ENCODE assay signal across 26 cellular contexts in the genomic region with DNA sequence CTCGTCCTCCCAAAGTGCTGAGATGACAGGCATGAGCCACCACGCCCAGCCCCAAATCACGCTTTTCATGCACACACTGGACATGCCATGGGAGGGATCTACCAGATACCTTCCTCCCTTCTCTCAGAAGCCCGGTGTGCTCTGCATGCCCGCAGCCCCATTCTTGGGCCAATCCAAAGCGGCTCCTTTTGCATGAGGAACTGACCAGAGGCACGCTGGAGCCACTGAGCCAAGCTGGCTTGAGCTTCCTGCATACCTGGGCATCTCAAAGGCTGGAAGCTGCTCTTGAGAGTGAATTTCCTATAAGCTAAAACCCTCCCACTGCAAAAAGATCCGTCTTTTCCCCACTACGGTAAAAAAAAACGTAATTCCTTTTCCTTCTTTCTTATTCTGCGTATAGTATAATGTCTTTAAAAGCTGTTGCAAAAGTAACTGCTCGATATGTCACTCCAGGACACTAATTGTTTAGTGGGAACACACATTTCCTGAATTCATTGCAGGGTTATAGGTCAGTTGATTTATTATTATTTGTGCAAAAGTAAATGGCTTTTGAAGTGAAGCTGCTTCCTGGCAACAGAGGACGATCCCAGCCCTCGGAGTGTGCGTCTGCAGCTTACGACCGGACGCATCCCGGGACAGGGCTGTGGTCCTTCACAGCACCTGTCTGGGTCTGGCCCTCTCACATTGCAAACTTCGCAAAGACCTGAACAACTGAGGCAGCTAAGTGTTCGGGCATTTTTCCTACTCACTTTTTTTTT.
DNase-seq lines count a peak whose midpoint lies in the region; ATAC-seq, FAIRE-seq and TF ChIP-seq lines count a peak whose summit lies in the region.
"Had no signal": no experiment of that assay in that cellular context is flagged by ENCODE, and none has a peak within 500 bp of the region (broad histone marks: within the 10 kb centered on the region; RNA-seq: fewer than 3 reads in every experiment).

No MANE protein-coding gene starts in this region.

- POLR2A ChIA-PET in CD4-positive, alpha-beta T cell (lab: Charles Lee) = no interaction called here

- no peaks in the 10 kb centered on the region for H3K27me3 ChIP-seq in body of pancreas
- H3K27me3 ChIP-seq in gastrocnemius medialis = peaks cover 0 to 3% (median 0%) of the 10 kb centered on the region in 3 donors
- no peaks in the 10 kb centered on the region for H3K27me3 ChIP-seq in CD4-positive, alpha-beta T cell (ENCODE audit: control insufficient read depth, insufficient read depth, low read length)
- H3K27me3 ChIP-seq: neural progenitor cell had no signal

- no peak for TF ChIP-seq CTCF in body of pancreas (IDR thresholded peaks at IDR 0.05)
- no peak for TF ChIP-seq CTCF in kidney (IDR thresholded peaks at IDR 0.05; ENCODE audit: borderline replicate concordance, extremely low read depth, insufficient read depth)
- no peak for TF ChIP-seq CTCF in gastrocnemius medialis (IDR thresholded peaks at IDR 0.05 in 4 of 5, conservative IDR thresholded peaks at IDR 0.05 in 1 of 5)
- no peak for TF ChIP-seq CTCF in osteocyte (IDR thresholded peaks at IDR 0.05)
- TF ChIP-seq CTCF in CD4-positive, alpha-beta T cell (IDR thresholded peaks at IDR 0.05) = no peak

- no peaks in the 10 kb centered on the region for H3K4me1 ChIP-seq in body of pancreas
- H3K4me1 ChIP-seq in kidney (ENCODE audit: control insufficient read depth in 1 of 2, insufficient read depth in 1 of 2, low read depth in 1 of 2, low read length in 2 of 2) = no peaks in the 10 kb centered on the region
- H3K4me1 ChIP-seq in gastrocnemius medialis = no peaks in the 10 kb centered on the region

- no peak overlapping the region for H3K9ac ChIP-seq in kidney (ENCODE audit: low read length in 2 of 2)
- H3K9ac ChIP-seq: neural progenitor cell had no signal

- no peak overlapping the region for H3K4me3 Mint-ChIP-seq in osteocyte (ENCODE audit: unreplicated experiment)
- no peak overlapping the region for H3K4me3 Mint-ChIP-seq in CD4-positive, alpha-beta T cell
- H3K4me3 Mint-ChIP-seq: activated naive CD4-positive, alpha-beta T cell treated with anti-CD3 and anti-CD28 coated beads, Interleukin-2, amount 10 ng/mL, durations not matched to agents 7 days and 5 days; dendritic cell treated with granulocyte-macrophage colony-stimulating factor and Interleukin-4, amounts not matched to agents 40 ng/mL and 50 ng/mL, for 4 days; neural progenitor cell had no signal

- H3K27ac Mint-ChIP-seq in osteocyte (ENCODE audit: unreplicated experiment) = no peak overlapping the region
- H3K27ac Mint-ChIP-seq in CD4-positive, alpha-beta T cell = no peak overlapping the region
- H3K27ac Mint-ChIP-seq: activated naive CD4-positive, alpha-beta T cell treated with anti-CD3 and anti-CD28 coated beads, Interleukin-2, amount 10 ng/mL, durations not matched to agents 7 days and 5 days; neural progenitor cell; progenitor cell of endocrine pancreas had no signal

- intact Hi-C loops in Right ventricle myocardium superior (cut with DNase I) (no loop called here), Right ventricle myocardium inferior (cut with DNase I) (no loop called here), body of pancreas (cut with DNase I) (no loop called here), kidney (cut with DNase I) (no loop called here), gastrocnemius medialis (cut with DNase I; ENCODE audit: low total_unique reads) (no loop called here)
- intact Hi-C loops in CD4-positive, alpha-beta T cell (cut with DNase I, micrococcal nuclease) = no loop called here

- ATAC-seq in Right ventricle myocardium superior (ENCODE audit: poor library complexity) = peak; percentile 48
- ATAC-seq in Right ventricle myocardium inferior = no peak
- ATAC-seq in body of pancreas = peak; percentile 15
- peak; percentile 52 to 61 for ATAC-seq in gastrocnemius medialis
- no peak for ATAC-seq in CD4-positive, alpha-beta T cell (ENCODE audit: poor library complexity)
- ATAC-seq: left colon had no signal

- H3K27ac ChIP-seq in body of pancreas (no peak overlapping the region), kidney (ENCODE audit: low read depth in 2 of 2, low read length in 2 of 2) (no peak overlapping the region), gastrocnemius medialis (peak overlapping the region in 1 of 4 donors; percentile 25)
- no peak overlapping the region for H3K27ac ChIP-seq in CD4-positive, alpha-beta T cell (ENCODE audit: low read depth, low read length)
- H3K27ac ChIP-seq: neural progenitor cell, WERI-Rb-1 had no signal

- no peak for FAIRE-seq in kidney (lab: Jason Lieb, UNC)
- FAIRE-seq: G401.6, small intestine, urothelium cell line had no signal

- H3K4me3 ChIP-seq in body of pancreas (no peak overlapping the region), kidney (ENCODE audit: low read length in 2 of 2) (no peak overlapping the region), gastrocnemius medialis (peak overlapping the region in 1 of 4 donors; percentile 27)
- H3K4me3 ChIP-seq: neural progenitor cell had no signal

- no peaks in the 10 kb centered on the region for H3K36me3 Mint-ChIP-seq in osteocyte (ENCODE audit: unreplicated experiment)
- H3K36me3 Mint-ChIP-seq in CD4-positive, alpha-beta T cell (ENCODE audit: low read depth) = no peaks in the 10 kb centered on the region
- H3K36me3 Mint-ChIP-seq: neural progenitor cell had no signal

- WGBS in body of pancreas, 2 donors = 52 to 65% methylated on average over 20 to 21 of the region's 21 CpGs

- no peaks in the 10 kb centered on the region for H3K36me3 ChIP-seq in body of pancreas (replicated peaks in 1 of 2; ENCODE audit: insufficient read depth in 1 of 2, low read depth in 2 of 2)
- H3K36me3 ChIP-seq in kidney (ENCODE audit: control insufficient read depth in 1 of 2, insufficient read depth in 2 of 2, low read length in 2 of 2) = no peaks in the 10 kb centered on the region
- no peaks in the 10 kb centered on the region for H3K36me3 ChIP-seq in gastrocnemius medialis
- H3K36me3 ChIP-seq: neural progenitor cell, WERI-Rb-1 had no signal

- no peaks in the 10 kb centered on the region for H3K27me3 Mint-ChIP-seq in osteocyte (ENCODE audit: unreplicated experiment)
- H3K27me3 Mint-ChIP-seq in CD4-positive, alpha-beta T cell = no peaks in the 10 kb centered on the region
- H3K27me3 Mint-ChIP-seq: progenitor cell of endocrine pancreas had no signal

- DNase-seq in Right ventricle myocardium superior = no peak
- no peak for DNase-seq in Right ventricle myocardium inferior (ENCODE audit: missing footprints)
- DNase-seq in body of pancreas = no peak
- DNase-seq in kidney = peak; percentile 82
- DNase-seq in gastrocnemius medialis = no peak
- no peak for DNase-seq in RPMI8226
- DNase-seq in osteocyte (ENCODE audit: extremely low spot score, unreplicated experiment) = no peak
- no peak for DNase-seq in CD4-positive, alpha-beta T cell
- DNase-seq: activated naive CD4-positive, alpha-beta T cell treated with anti-CD3 and anti-CD28 coated beads, Interleukin-2, amount 10 ng/mL, durations not matched to agents 7 days and 5 days; amygdala; caudate nucleus; DMS53; head of caudate nucleus; left colon; NCI-H1105 treated with DMSO at 0.1 percent for 48 hours; NCI-H2081 treated with DMSO at 0.1 percent for 48 hours; NCI-H510A; small intestine; stimulated activated CD4-positive, alpha-beta T cell treated with anti-CD3 and anti-CD28 coated beads, Interleukin-1b, Interleukin-23, amount 100 ng/mL, for 48 hours; substantia nigra; WERI-Rb-1 had no signal

- TF ChIP-seq POLR2A in body of pancreas (IDR thresholded peaks at IDR 0.05) = no peak
- no peak for TF ChIP-seq POLR2A in gastrocnemius medialis (IDR thresholded peaks at IDR 0.05)

- peaks cover 6% of the 10 kb centered on the region for H3K4me1 Mint-ChIP-seq in osteocyte (ENCODE audit: unreplicated experiment)
- H3K4me1 Mint-ChIP-seq in CD4-positive, alpha-beta T cell (ENCODE audit: low read depth) = peaks cover 33% of the 10 kb centered on the region

- no peaks in the 10 kb centered on the region for H3K9me3 Mint-ChIP-seq in osteocyte (ENCODE audit: unreplicated experiment)
- H3K9me3 Mint-ChIP-seq in CD4-positive, alpha-beta T cell = no peaks in the 10 kb centered on the region

- no peaks in the 10 kb centered on the region for H3K9me3 ChIP-seq in body of pancreas
- no peaks in the 10 kb centered on the region for H3K9me3 ChIP-seq in kidney (ENCODE audit: control insufficient read depth in 1 of 2, low read length in 2 of 2)
- no peaks in the 10 kb centered on the region for H3K9me3 ChIP-seq in gastrocnemius medialis
- no peaks in the 10 kb centered on the region for H3K9me3 ChIP-seq in CD4-positive, alpha-beta T cell (ENCODE audit: control insufficient read depth, low read length)

- CTCF ChIA-PET in CD4-positive, alpha-beta T cell (lab: Charles Lee) = no interaction called here

- in situ Hi-C loops in gastrocnemius medialis (cut with MboI; ENCODE audit: low sequenced_read_pairs in 4 of 4) = no loop called here

Comparison
In these comparisons a context has a peak if more than half of its experiments do, and no peak if none do; other contexts are left out.
1. ATAC-seq: peak in Right ventricle myocardium superior (single experiment), body of pancreas (single experiment) and gastrocnemius medialis (2 of 2); none in Right ventricle myocardium inferior (single experiment) and CD4-positive, alpha-beta T cell (single experiment).